Comparison of ENCODE assay signal across 28 cellular contexts in the genomic region with DNA sequence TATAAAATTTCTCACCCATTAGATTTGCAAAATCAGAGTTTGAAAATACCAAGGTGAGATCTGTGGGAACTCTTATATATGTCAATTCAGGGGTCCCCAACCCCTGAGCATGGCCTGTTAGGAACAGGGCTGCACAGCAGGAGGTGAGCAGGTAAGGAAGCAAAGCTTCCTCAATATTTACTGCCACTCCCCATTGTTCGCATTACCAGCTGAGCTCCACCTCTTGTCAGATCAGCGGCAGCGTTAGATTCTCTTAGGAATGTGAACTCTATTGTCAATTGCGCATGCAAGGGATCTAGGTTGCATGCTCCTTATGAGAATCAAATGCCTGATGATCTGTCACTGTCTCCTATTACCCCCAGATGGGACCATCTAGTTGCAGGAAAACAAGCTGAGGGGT.
"Had no signal": no experiment of that assay in that cellular context is flagged by ENCODE, and none has a peak within 500 bp of the region (broad histone marks: within the 10 kb centered on the region; RNA-seq: fewer than 3 reads in every experiment).

No MANE protein-coding gene starts in this region.

- H3K27me3 ChIP-seq: neutrophil, ovary, right lobe of liver, sigmoid colon, suprapubic skin, testis, tibial artery, transverse colon, upper lobe of right lung, vagina had no signal

- H3K4me3 ChIP-seq: ovary, psoas muscle, right lobe of liver, sigmoid colon, suprapubic skin, testis, tibial artery, transverse colon, upper lobe of right lung, vagina had no signal

- H3K27ac ChIP-seq: neutrophil, ovary, parathyroid adenoma, psoas muscle, right lobe of liver, sigmoid colon, suprapubic skin, testis, tibial artery, transverse colon, upper lobe of right lung, vagina had no signal

- DNase-seq: naive thymus-derived CD8-positive, alpha-beta T cell; nephron progenitor cell; nucleus accumbens; ovary; posterior cingulate gyrus; psoas muscle; right cardiac atrium; right lobe of liver; sigmoid colon; small intestine; stimulated activated CD4-positive, alpha-beta T cell treated with anti-CD3 and anti-CD28 coated beads, Interleukin-15, amount 100 ng/mL, for 24 hours; stimulated activated CD4-positive, alpha-beta T cell treated with anti-CD3 and anti-CD28 coated beads, Interleukin-4, amount 100 ng/mL, for 1 hour; stimulated activated CD4-positive, alpha-beta T cell treated with anti-CD3 and anti-CD28 coated beads, Interleukin-4, amount 100 ng/mL, for 4 hours; stimulated activated CD8-positive, alpha-beta memory T cell treated with anti-CD3 and anti-CD28 coated beads, Interleukin-4, amount 100 ng/mL, for 48 hours; stimulated activated naive CD4-positive, alpha-beta T cell; stimulated activated naive CD8-positive, alpha-beta T cell treated with anti-CD3 and anti-CD28 coated beads, Interleukin-15, amount 100 ng/mL, for 72 hours; stimulated activated naive CD8-positive, alpha-beta T cell treated with anti-CD3 and anti-CD28 coated beads, Interleukin-15, Interleukin-2, amounts not matched to agents 100 U/mL and 50 U/mL, for 24 hours; substantia nigra; testis; tibial artery; transverse colon; upper lobe of right lung had no signal

- FAIRE-seq: small intestine had no signal

- H3K4me1 ChIP-seq: parathyroid adenoma, psoas muscle, right lobe of liver, sigmoid colon, suprapubic skin, testis, tibial artery, upper lobe of right lung, vagina had no signal

- H3K36me3 ChIP-seq: neutrophil, ovary, right lobe of liver, sigmoid colon, suprapubic skin, tibial artery, transverse colon, upper lobe of right lung, vagina had no signal

- H3K9me3 ChIP-seq: ovary, right lobe of liver, testis, upper lobe of right lung had no signal

- ATAC-seq: naive thymus-derived CD8-positive, alpha-beta T cell; natural killer cell treated with Interleukin-12 subunit alpha and Interleukin-12 subunit beta and Interleukin-15 and Interleukin-18, amount 100 ng/mL, for 72 hours; psoas muscle; right cardiac atrium; right lobe of liver; stimulated activated memory B cell treated with anti-CD40 and anti-IgM and Interleukin-4, amounts not matched to agents 10 μg/mL and 1 μg/mL and 100 μg/mL, for 72 hours; stimulated activated naive CD8-positive, alpha-beta T cell treated with anti-CD3 and anti-CD28 coated beads, Interleukin-15, amount 100 ng/mL, for 72 hours; stimulated activated naive CD8-positive, alpha-beta T cell treated with anti-CD3 and anti-CD28 coated beads, Interleukin-15, Interleukin-2, amounts not matched to agents 100 U/mL and 50 U/mL, for 24 hours; upper lobe of right lung had no signal
